Comparison of ENCODE assay signal across 9 cellular contexts in the genomic region with DNA sequence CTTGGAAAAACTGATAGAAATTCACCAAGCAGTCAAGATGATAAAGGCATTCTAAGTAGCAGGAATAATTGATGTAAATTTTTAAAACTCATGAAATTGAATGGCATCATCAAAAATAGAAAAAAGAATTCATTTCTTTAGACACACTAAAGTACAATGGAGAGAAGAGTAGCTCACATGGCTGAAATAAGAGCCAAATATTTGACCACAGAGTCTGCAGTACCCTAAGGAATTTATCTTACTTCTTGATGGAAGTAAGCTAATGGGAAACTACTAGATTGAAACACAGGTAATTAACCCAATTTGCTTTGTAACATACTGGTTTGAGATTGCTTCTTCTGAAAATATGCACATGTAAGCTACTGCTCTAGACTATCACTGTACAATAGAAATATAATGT.
"Had no signal": no experiment of that assay in that cellular context is flagged by ENCODE, and none has a peak within 500 bp of the region (broad histone marks: within the 10 kb centered on the region; RNA-seq: fewer than 3 reads in every experiment).

No MANE protein-coding gene starts in this region.

- H3K27ac ChIP-seq: HL-60 had no signal

- H2AFZ ChIP-seq: GM23338 had no signal

- H3K4me3 ChIP-seq: GM23338, K562 had no signal

- H3K4me3 Mint-ChIP-seq: GM23338, H9 had no signal

- H3K4me1 Mint-ChIP-seq: GM23338, H9 had no signal

- H3K4me2 ChIP-seq: GM23338 had no signal

- DNase-seq: H9, HCEC 1CT, IMR-90, KG1 had no signal

- FAIRE-seq: H1, H54, K562 had no signal

- H3K27ac Mint-ChIP-seq: GM23338, H9 had no signal
